Comparison of ENCODE assay signal across 8 cellular contexts in the genomic region with DNA sequence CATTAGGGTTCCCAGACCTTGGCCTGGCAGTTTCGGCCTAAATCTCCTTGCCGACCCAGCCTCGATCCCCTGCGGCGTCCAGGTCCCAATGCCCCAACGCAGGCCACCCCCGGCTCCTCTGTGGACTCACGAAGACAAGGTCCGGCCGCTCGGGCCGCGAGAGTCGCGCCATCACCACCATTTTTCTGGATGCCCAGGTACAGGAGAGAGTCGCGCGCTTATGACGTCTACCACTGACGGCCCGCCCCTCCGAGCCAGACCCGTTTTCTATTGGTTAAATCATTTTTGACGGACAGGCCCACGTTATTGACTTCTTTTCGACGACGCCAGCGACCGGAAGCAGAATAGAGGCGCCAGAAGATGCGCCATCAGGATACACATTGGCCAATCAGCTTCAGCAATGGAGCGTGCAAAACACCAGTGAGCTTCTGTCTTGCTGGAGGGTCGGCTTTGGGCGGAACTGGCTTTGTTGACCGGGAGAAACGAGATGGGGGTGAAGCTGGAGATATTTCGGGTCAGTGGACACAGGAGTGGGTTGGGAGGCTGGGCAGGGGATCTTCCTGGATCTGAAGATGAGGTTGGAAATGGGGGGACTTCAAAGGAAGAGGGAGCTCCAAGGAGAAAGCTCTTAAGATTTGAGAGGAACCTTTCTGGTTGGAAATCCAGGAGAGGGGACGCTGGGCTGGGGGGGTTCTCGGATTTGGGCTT. TPM values are rescaled to one million over a fixed set of nuclear protein-coding genes. Genes with fewer than 3 reads are reported as not detected.
DNase-seq lines count a peak whose midpoint lies in the region; ATAC-seq and TF ChIP-seq lines count a peak whose summit lies in the region.

A gene with protein sequence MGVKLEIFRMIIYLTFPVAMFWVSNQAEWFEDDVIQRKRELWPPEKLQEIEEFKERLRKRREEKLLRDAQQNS (plus strand): TSS at position 447 of the 708 bp plus-strand sequence. CDS start 41 bp downstream, at position 488.
Gene XAB2, minus strand, starts transcription at position 199 of the 708 bp plus-strand sequence. Its CDS starts 18 bp downstream, at position 181.

- under 1% methylated on average over 33 of the region's 40 CpGs for WGBS in esophagus muscularis mucosa

- H2AFZ ChIP-seq in Karpas-422 (ENCODE audit: low read length), result no peak within 1 kb of the TSS

- intact Hi-C loops in esophagus muscularis mucosa (cut with DNase I), result no loop called here

- DNase-seq in DMS53 treated with DMSO at 0.1 percent for 48 hours (lab: John Stamatoyannopoulos, UW; ENCODE audit: unreplicated experiment) (peak; percentile 92), Karpas-422 (peak; percentile 98), RKO (ENCODE audit: low spot score) (peak; percentile 99), activated T-helper 1 cell treated with Interleukin-2 at 50 U/mL for 16 hours (ENCODE audit: low read depth) (peak; percentile 89), esophagus muscularis mucosa (ENCODE audit: extremely low spot score) (peak; percentile 99)
- peak; percentile 90 to 93 for DNase-seq in stimulated activated CD8-positive, alpha-beta memory T cell treated with anti-CD3 and anti-CD28 coated beads, Interleukin-7, amount 100 ng/mL, for 4 hours (ENCODE audit: low read depth in 2 of 2)

- H3K27ac ChIP-seq in Karpas-422 (ENCODE audit: low read length) (no peak within 1 kb of the TSS), esophagus muscularis mucosa (replicated peaks in 1 of 4) (peak within 1 kb of the TSS; percentile 82 to 92 (median 86)), muscle layer of duodenum (ENCODE audit: low read length) (peak within 1 kb of the TSS; percentile 95)

- H4K20me1 ChIP-seq in Karpas-422 (ENCODE audit: insufficient read depth, low read depth, low read length), result peaks cover 20% of the 10 kb centered on the region; the same call in 1 of the 2 replicates

- no peaks in the 10 kb centered on the region for H3K9me2 ChIP-seq in Karpas-422 (replicated peaks; ENCODE audit: insufficient read depth, low read length)

- TF ChIP-seq EP300 in esophagus muscularis mucosa (IDR thresholded peaks at IDR 0.05), result no peak

- H3K36me3 ChIP-seq in Karpas-422 (ENCODE audit: insufficient read depth, low read length) (no peaks in the 10 kb centered on the region), esophagus muscularis mucosa (peaks cover 6 to 51% (median 34%) of the 10 kb centered on the region in 4 donors), muscle layer of duodenum (ENCODE audit: control insufficient read depth in 1 of 2, insufficient read depth in 2 of 2, low read length in 2 of 2) (peaks cover 12 to 29% of the 10 kb centered on the region in 2 donors)

- no peak for TF ChIP-seq POLR2A in esophagus muscularis mucosa (IDR thresholded peaks at IDR 0.05; ENCODE audit: low read depth)

- peak within 1 kb of the TSS; percentile 92 for H3K4me2 ChIP-seq in Karpas-422 (ENCODE audit: low read depth, low read length, poor library complexity, severe bottlenecking)

- H3K27me3 ChIP-seq in Karpas-422 (ENCODE audit: low read length), result no peaks in the 10 kb centered on the region
- no peaks in the 10 kb centered on the region for H3K27me3 ChIP-seq in esophagus muscularis mucosa
- H3K27me3 ChIP-seq in muscle layer of duodenum (ENCODE audit: low read depth, low read length), result no peaks in the 10 kb centered on the region

- H3K9ac ChIP-seq in Karpas-422 (ENCODE audit: low read length), result peak within 1 kb of the TSS; percentile 95

- no peaks in the 10 kb centered on the region for H3K9me3 ChIP-seq in Karpas-422 (ENCODE audit: low read length)
- H3K9me3 ChIP-seq in esophagus muscularis mucosa, result no peaks in the 10 kb centered on the region
- no peaks in the 10 kb centered on the region for H3K9me3 ChIP-seq in muscle layer of duodenum (ENCODE audit: control insufficient read depth in 1 of 2, low read length in 2 of 2)

- peaks cover 53% of the 10 kb centered on the region for H3K79me2 ChIP-seq in Karpas-422 (ENCODE audit: low read length)

- TF ChIP-seq CTCF in esophagus muscularis mucosa (IDR thresholded peaks at IDR 0.05), result peak in 1 of 3 experiments; percentile 8

- H3K4me1 ChIP-seq in Karpas-422 (ENCODE audit: low read length) (peaks cover 19% of the 10 kb centered on the region), esophagus muscularis mucosa (peaks cover 32 to 47% (median 38%) of the 10 kb centered on the region in 4 donors), muscle layer of duodenum (ENCODE audit: control insufficient read depth in 1 of 2, insufficient read depth in 2 of 2, low read length in 2 of 2) (peaks cover 15 to 31% of the 10 kb centered on the region in 2 donors)

- peak; percentile 73 for ATAC-seq in GM21737 (IDR thresholded peaks at IDR 0.05; ENCODE audit: unreplicated experiment)

- H3K4me3 ChIP-seq in Karpas-422 (ENCODE audit: low read length) (peak within 1 kb of the TSS; percentile 97), esophagus muscularis mucosa (peak within 1 kb of the TSS; percentile 82 to 97 (median 89)), muscle layer of duodenum (ENCODE audit: low read depth in 1 of 2, low read length in 2 of 2) (peak within 1 kb of the TSS; percentile 95 to 100)

RNA-seq across cellular contexts. Expression of the first gene that starts in this region (rescaled TPM):
- 15.5 and 51.5 TPM in 2 replicates for total RNA-seq in Karpas-422 (2014; rRNA removed; shearing (Covaris generic); ENCODE audit: low replicate concordance)
- total RNA-seq in esophagus muscularis mucosa, result 10 to 100 TPM; 19.5 to 80.9 (median 26.2) TPM

RNA-seq across cellular contexts. Expression of gene XAB2, which starts in this region (rescaled TPM):
- 20.2 and 36.2 TPM in 2 replicates for total RNA-seq in Karpas-422 (2014; rRNA removed; shearing (Covaris generic); ENCODE audit: low replicate concordance)
- 10 to 100 TPM; 32.0 to 56.2 (median 44.5) TPM for total RNA-seq in esophagus muscularis mucosa
